Comparison of ENCODE assay signal across 13 cellular contexts in the genomic region with DNA sequence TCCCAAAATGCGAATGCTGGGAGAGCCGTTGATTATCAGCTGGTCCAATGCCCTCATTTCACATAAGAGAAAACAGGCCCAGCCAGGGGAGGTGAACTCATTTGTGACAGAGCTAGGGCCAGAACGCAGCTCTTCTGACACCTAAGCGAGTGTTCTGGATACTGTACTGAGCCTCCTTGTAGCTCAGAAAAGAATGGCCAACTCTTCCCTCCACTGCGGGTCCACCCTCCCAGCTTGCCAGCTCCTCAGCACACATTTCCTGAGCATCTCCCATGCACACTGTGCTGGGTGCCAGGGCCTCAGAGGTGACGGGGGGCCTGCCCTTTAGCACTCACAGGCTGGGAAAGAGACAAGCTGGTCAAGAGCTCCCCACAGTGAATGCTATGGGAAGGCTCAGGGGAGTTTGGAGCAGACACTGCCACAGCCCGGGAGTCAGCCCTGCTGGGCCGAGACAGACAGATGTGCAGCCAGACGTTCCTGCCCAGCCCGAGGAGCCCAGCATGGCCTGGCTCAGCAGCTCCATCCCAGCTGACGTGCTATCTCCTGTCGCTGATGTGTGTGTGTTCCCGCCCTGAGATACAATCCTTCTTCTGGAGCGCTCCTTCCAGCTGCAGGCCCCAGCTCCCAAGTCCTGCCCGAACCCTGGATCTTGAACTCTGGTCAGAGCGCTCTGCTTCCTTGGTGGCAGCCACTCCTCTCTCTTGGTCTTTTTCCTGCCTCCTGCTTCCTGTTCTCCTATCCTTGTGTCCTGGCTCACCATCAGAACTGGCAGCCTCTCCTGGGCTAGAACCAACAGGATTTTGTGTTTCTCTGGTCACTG. TPM values are rescaled to one million over a fixed set of nuclear protein-coding genes. Genes with fewer than 3 reads are reported as not detected.
A peak's percentile ranks its signal among the peaks of the same experiment; 100 is the strongest.
DNase-seq lines count a peak whose midpoint lies in the region; ATAC-seq and TF ChIP-seq lines count a peak whose summit lies in the region.
"Had no signal": no experiment of that assay in that cellular context is flagged by ENCODE, and none has a peak within 500 bp of the region (broad histone marks: within the 10 kb centered on the region; RNA-seq: fewer than 3 reads in every experiment).

No MANE protein-coding gene starts in this region.

- POLR2A ChIA-PET in OCI-LY7 (lab: Charles Lee) = interaction anchor here (0.6 to 0.7 kb wide), 2 partner anchors 69 to 152 kb away, joined by 3 to 4 read pairs; no protein-coding TSS in a partner anchor

- WGBS in endodermal cell (ENCODE audit: insufficient coverage in 1 of 2, insufficient read length in 1 of 2), 2 experiments = 88% methylated on average over 14 to 16 of the region's 16 CpGs

- intact Hi-C loops in OCI-LY7 (cut with micrococcal nuclease; ENCODE audit: unreplicated experiment) (loop anchor here (1.0 to 5.0 kb wide), 3 partner anchors 52 to 258 kb away; no protein-coding TSS in a partner anchor), mucosa of descending colon (cut with DNase I, micrococcal nuclease) (no loop called here)

- H3K4me2 ChIP-seq in OCI-LY7 (ENCODE audit: low read length) = no peak overlapping the region

- H3K36me3 Mint-ChIP-seq in endodermal cell (ENCODE audit: low read depth) (no peaks in the 10 kb centered on the region), mesothelial cell of epicardium (no peaks in the 10 kb centered on the region)

- H3K4me1 Mint-ChIP-seq in endodermal cell = no peaks in the 10 kb centered on the region
- peaks cover 4% of the 10 kb centered on the region for H3K4me1 Mint-ChIP-seq in mesothelial cell of epicardium
- H3K4me1 Mint-ChIP-seq: activated CD4-positive, alpha-beta T cell treated with anti-CD3 and anti-CD28 coated beads, Interleukin-2, amount 10 ng/mL, durations not matched to agents 7 days and 5 days had no signal

- H3K36me3 ChIP-seq in OCI-LY7 (ENCODE audit: insufficient read depth, low read length) = no peaks in the 10 kb centered on the region
- no peaks in the 10 kb centered on the region for H3K36me3 ChIP-seq in endodermal cell (ENCODE audit: control insufficient read depth, insufficient read depth, low read length)
- H3K36me3 ChIP-seq in mucosa of descending colon (ENCODE audit: low read depth) = no peaks in the 10 kb centered on the region
- H3K36me3 ChIP-seq: ascending aorta, prostate gland, thoracic aorta had no signal

- H3K9me3 Mint-ChIP-seq in endodermal cell (no peaks in the 10 kb centered on the region), mesothelial cell of epicardium (no peaks in the 10 kb centered on the region)
- H3K9me3 Mint-ChIP-seq: activated CD4-positive, alpha-beta T cell treated with anti-CD3 and anti-CD28 coated beads, Interleukin-2, amount 10 ng/mL, durations not matched to agents 7 days and 5 days had no signal

- DNase-seq in OCI-LY7 (ENCODE audit: low spot score) (no peak), endodermal cell (no peak), mucosa of descending colon (no peak), GDM1 (lab: John Stamatoyannopoulos, UW) (no peak), mesothelial cell of epicardium (ENCODE audit: low spot score in 2 of 2, unreplicated experiment in 2 of 2) (no peak), HK-2 (ENCODE audit: unreplicated experiment) (no peak)
- DNase-seq: NCI-H187 treated with DMSO at 0.1 percent for 48 hours had no signal

- H3K9me3 ChIP-seq in OCI-LY7 (ENCODE audit: low read length) (no peaks in the 10 kb centered on the region), endodermal cell (ENCODE audit: control insufficient read depth, low read length) (no peaks in the 10 kb centered on the region), mucosa of descending colon (no peaks in the 10 kb centered on the region)
- H3K9me3 ChIP-seq: ascending aorta, prostate gland, thoracic aorta had no signal

- no TSS peak for BruUV-seq in OCI-LY7 (replicated peaks; lab: Mats Ljungman, UMichigan)

- H4K20me1 ChIP-seq in OCI-LY7 (ENCODE audit: insufficient read depth, low read length) = no peaks in the 10 kb centered on the region

- H3K9me2 ChIP-seq in OCI-LY7 (ENCODE audit: insufficient read depth, low read length) = no peaks in the 10 kb centered on the region

- ATAC-seq in mucosa of descending colon (peak; percentile 47), GM21528 (IDR thresholded peaks at IDR 0.05; ENCODE audit: low FRiP score, unreplicated experiment) (no peak)

- H3K27ac Mint-ChIP-seq in endodermal cell (no peak overlapping the region), mesothelial cell of epicardium (no peak overlapping the region)
- H3K27ac Mint-ChIP-seq: activated CD4-positive, alpha-beta T cell treated with anti-CD3 and anti-CD28 coated beads, Interleukin-2, amount 10 ng/mL, durations not matched to agents 7 days and 5 days had no signal

- CTCF ChIA-PET in OCI-LY7 (lab: Charles Lee; ENCODE audit: unreplicated experiment) = interaction anchor here (0.6 to 1.2 kb wide), 3 partner anchors 57 to 260 kb away, joined by 3 to 7 read pairs (median 4); no protein-coding TSS in a partner anchor

- H3K27me3 Mint-ChIP-seq in endodermal cell (ENCODE audit: insufficient read depth) = peaks cover 49% of the 10 kb centered on the region
- H3K27me3 Mint-ChIP-seq in mesothelial cell of epicardium (ENCODE audit: low read depth) = peaks cover 39% of the 10 kb centered on the region

- H3K4me1 ChIP-seq in OCI-LY7 (ENCODE audit: insufficient read depth, low read length, poor library complexity, severe bottlenecking) (no peaks in the 10 kb centered on the region), endodermal cell (ENCODE audit: control insufficient read depth, insufficient read depth, low read length) (no peaks in the 10 kb centered on the region), mucosa of descending colon (ENCODE audit: low read depth) (no peaks in the 10 kb centered on the region)
- H3K4me1 ChIP-seq: ascending aorta, prostate gland had no signal

- no peaks in the 10 kb centered on the region for H3K79me2 ChIP-seq in OCI-LY7 (ENCODE audit: insufficient read depth, low read depth, low read length)

- H3K4me3 Mint-ChIP-seq in endodermal cell (no peak overlapping the region), mesothelial cell of epicardium (no peak overlapping the region)
- H3K4me3 Mint-ChIP-seq: activated CD4-positive, alpha-beta T cell treated with anti-CD3 and anti-CD28 coated beads, Interleukin-2, amount 10 ng/mL, durations not matched to agents 7 days and 5 days had no signal

- no peak overlapping the region for H3K27ac ChIP-seq in C4-2B
- H3K27ac ChIP-seq in OCI-LY7 (ENCODE audit: low read depth, low read length, poor library complexity, severe bottlenecking) = no peak overlapping the region
- H3K27ac ChIP-seq in endodermal cell (ENCODE audit: low read depth, low read length) = no peak overlapping the region
- H3K27ac ChIP-seq: ascending aorta, prostate gland, thoracic aorta had no signal

- no peak overlapping the region for H3K9ac ChIP-seq in endodermal cell (ENCODE audit: extremely low read depth, low read length, poor library complexity, severe bottlenecking)

- no peak overlapping the region for H2AFZ ChIP-seq in OCI-LY7 (ENCODE audit: low read length)

- H3K4me3 ChIP-seq in OCI-LY7 (ENCODE audit: low read depth, low read length, poor library complexity, severe bottlenecking) = no peak overlapping the region
- no peak overlapping the region for H3K4me3 ChIP-seq in endodermal cell (ENCODE audit: low read length)
- no peak overlapping the region for H3K4me3 ChIP-seq in mucosa of descending colon
- H3K4me3 ChIP-seq: ascending aorta, prostate gland, thoracic aorta had no signal

- TF ChIP-seq CTCF in C4-2B (conservative IDR thresholded peaks at IDR 0.05) (peak; percentile 28), OCI-LY7 (conservative IDR thresholded peaks at IDR 0.05; ENCODE audit: low read length) (peak; percentile 10; the same call in 1 of the 2 replicates), endodermal cell (conservative IDR thresholded peaks at IDR 0.05) (peak; percentile 8), mucosa of descending colon (IDR thresholded peaks at IDR 0.05) (no peak), mesothelial cell of epicardium (IDR thresholded peaks at IDR 0.05; ENCODE audit: unreplicated experiment) (no peak)

- no peaks in the 10 kb centered on the region for H3K27me3 ChIP-seq in endodermal cell (ENCODE audit: control insufficient read depth, insufficient read depth, low read length, poor library complexity, severe bottlenecking)
- H3K27me3 ChIP-seq: ascending aorta had no signal

RNA-seq across cellular contexts. Expression of a gene that starts 3.6 kb away (rescaled TPM):
- not detected in 2 replicates for total RNA-seq in OCI-LY7 (2014; rRNA removed; shearing (Covaris generic))
- total RNA-seq in OCI-LY7 (2022) (not detected in 2 replicates), endodermal cell (1 to 10 TPM in 1 of 2 donors, under 1 TPM in 1; 0.40 to 1.4 TPM), mucosa of descending colon (1 to 10 TPM in 1 of 3 donors, under 1 TPM in 2; 0.58 to 3.5 (median 0.58) TPM), mesothelial cell of epicardium (0.29 TPM in 1 of 3 replicates, not detected in the others)
- 3.3 TPM for polyA plus RNA-seq in endodermal cell (2013, experiment 1 of 2)
- 2.8 TPM for polyA plus RNA-seq in endodermal cell (2013, experiment 2 of 2)
- total RNA-seq: activated CD4-positive, alpha-beta T cell treated with anti-CD3 and anti-CD28 coated beads, Interleukin-2, amount 10 ng/mL, durations not matched to agents 7 days and 5 days had no signal

RNA-seq across cellular contexts. Expression of a gene that starts 7.8 kb away (rescaled TPM):
- not detected in 2 replicates for total RNA-seq in OCI-LY7 (2014; rRNA removed; shearing (Covaris generic))
- total RNA-seq in OCI-LY7 (2022) = not detected in 2 replicates
- total RNA-seq in endodermal cell = not detected
- not detected for polyA plus RNA-seq in endodermal cell (2013, experiment 1 of 2)
- polyA plus RNA-seq in endodermal cell (2013, experiment 2 of 2) = not detected
- not detected for total RNA-seq in mucosa of descending colon
- total RNA-seq in mesothelial cell of epicardium = not detected in 3 replicates
- total RNA-seq: activated CD4-positive, alpha-beta T cell treated with anti-CD3 and anti-CD28 coated beads, Interleukin-2, amount 10 ng/mL, durations not matched to agents 7 days and 5 days; ascending aorta; prostate gland; thoracic aorta had no signal

RNA-seq across cellular contexts. Expression of a gene that starts 15.4 kb away (rescaled TPM):
- total RNA-seq in OCI-LY7 (2014; rRNA removed; shearing (Covaris generic)) = not detected in 2 replicates
- total RNA-seq in OCI-LY7 (2022) = not detected in 2 replicates
- 10 to 100 TPM; 69.9 to 96.4 TPM for total RNA-seq in endodermal cell
- polyA plus RNA-seq in endodermal cell (2013, experiment 1 of 2) = 115 TPM
- polyA plus RNA-seq in endodermal cell (2013, experiment 2 of 2) = 105 TPM
- 10 to 100 TPM in 1 of 3 donors, 1 to 10 TPM in 1, under 1 TPM in 1; 0.98 to 16.6 (median 3.3) TPM for total RNA-seq in mucosa of descending colon
- 76.8 to 82.1 TPM (median 81.2 TPM) in 3 replicates for total RNA-seq in mesothelial cell of epicardium
- total RNA-seq: activated CD4-positive, alpha-beta T cell treated with anti-CD3 and anti-CD28 coated beads, Interleukin-2, amount 10 ng/mL, durations not matched to agents 7 days and 5 days had no signal

RNA-seq across cellular contexts. Expression of a gene that starts 27.7 kb away (rescaled TPM):
- not detected in 2 replicates for total RNA-seq in OCI-LY7 (2014; rRNA removed; shearing (Covaris generic))
- total RNA-seq in OCI-LY7 (2022) = not detected in 2 replicates
- not detected for total RNA-seq in endodermal cell
- 0.53 TPM for polyA plus RNA-seq in endodermal cell (2013, experiment 1 of 2)
- polyA plus RNA-seq in endodermal cell (2013, experiment 2 of 2) = 0.70 TPM
- 1 to 10 TPM in 1 of 3 donors, under 1 TPM in 1, not detected in 1; 0.09 to 1.4 TPM for total RNA-seq in mucosa of descending colon
- total RNA-seq in mesothelial cell of epicardium = not detected in 3 replicates
- total RNA-seq: ascending aorta, thoracic aorta had no signal

RNA-seq across cellular contexts. Expression of a gene that starts 27.7 kb away (rescaled TPM):
- not detected in 2 replicates for total RNA-seq in OCI-LY7 (2014; rRNA removed; shearing (Covaris generic))
- total RNA-seq in OCI-LY7 (2022) (not detected in 2 replicates), endodermal cell (10 to 100 TPM; 49.9 to 89.0 TPM), mucosa of descending colon (10 to 100 TPM in 1 of 3 donors, 1 to 10 TPM in 2; 2.3 to 35.5 (median 5.4) TPM), mesothelial cell of epicardium (47.7 to 50.5 TPM (median 49.0 TPM) in 3 replicates)
- polyA plus RNA-seq in endodermal cell (2013, experiment 1 of 2) = 90.3 TPM
- polyA plus RNA-seq in endodermal cell (2013, experiment 2 of 2) = 82.1 TPM

Comparison
In these comparisons a context has a peak if more than half of its experiments do, and no peak if none do; other contexts are left out.
1. CTCF ChIP-seq: peak in C4-2B (single experiment), OCI-LY7 (single experiment) and endodermal cell (single experiment); none in mucosa of descending colon (single experiment) and mesothelial cell of epicardium (single experiment).